In genomic region chr5:172645271-172645670, GRCh38 we compare ENCODE assay signal across 30 cellular contexts. TPM values are rescaled to one million over a fixed set of nuclear protein-coding genes. Genes with fewer than 3 reads are reported as not detected.
DNase-seq lines count a peak whose midpoint lies in the region; ATAC-seq and TF ChIP-seq lines count a peak whose summit lies in the region.
"Had no signal": no experiment of that assay in that cellular context is flagged by ENCODE, and none has a peak within 500 bp of the region (broad histone marks: within the 10 kb centered on the region; RNA-seq: fewer than 3 reads in every experiment).

No MANE protein-coding gene starts in this region.

- no peaks in the 10 kb centered on the region for H3K9me3 Mint-ChIP-seq in activated T-helper 2 cell treated with anti-CD3 and anti-CD28 coated beads, Interferon-gamma antibody, Interleukin-2, Interleukin-4, amounts not matched to agents 10 μg/mL and 5 μg/mL and 100 μg/mL, durations not matched to agents 14 hours and 24 hours and 36 hours
- H3K9me3 Mint-ChIP-seq: activated naive CD4-positive, alpha-beta T cell treated with anti-CD3 and anti-CD28 coated beads, Interleukin-2, amount 10 ng/mL, durations not matched to agents 7 days and 5 days; effector memory CD8-positive, alpha-beta T cell had no signal

- H3K4me3 ChIP-seq in BLaER1 (peak overlapping the region; percentile 85; the same call in 1 of the 2 replicates), RWPE2 (ENCODE audit: severe bottlenecking) (no peak overlapping the region), right atrium auricular region (peak overlapping the region in 1 of 2 donors; percentile 90), spleen (no peak overlapping the region), OCI-LY7 (ENCODE audit: low read depth, low read length, poor library complexity, severe bottlenecking) (no peak overlapping the region)
- H3K4me3 ChIP-seq: hepatocyte, Peyer's patch, SJSA1, thoracic aorta had no signal

- intact Hi-C loops in spleen (cut with DNase I; ENCODE audit: low total_unique reads) (no loop called here), OCI-LY7 (cut with micrococcal nuclease; ENCODE audit: unreplicated experiment) (no loop called here)
- intact Hi-C loops in activated T-helper 2 cell treated with anti-CD3 and anti-CD28 coated beads, Interferon-gamma antibody, Interleukin-2, Interleukin-4, amounts not matched to agents 10 μg/mL and 5 μg/mL and 100 μg/mL, durations not matched to agents 14 hours and 24 hours and 36 hours (cut with micrococcal nuclease) = no loop called here

- H3K9me3 ChIP-seq in BLaER1 (no peaks in the 10 kb centered on the region), RWPE2 (ENCODE audit: severe bottlenecking) (no peaks in the 10 kb centered on the region), right atrium auricular region (no peaks in the 10 kb centered on the region), spleen (no peaks in the 10 kb centered on the region), OCI-LY7 (ENCODE audit: low read length) (no peaks in the 10 kb centered on the region)
- H3K9me3 ChIP-seq: BE2C, neutrophil, Peyer's patch, thoracic aorta had no signal

- peaks cover 77% of the 10 kb centered on the region for H3K4me1 ChIP-seq in BLaER1
- peaks cover 47% of the 10 kb centered on the region for H3K4me1 ChIP-seq in RWPE2 (ENCODE audit: insufficient read depth, poor library complexity, severe bottlenecking)
- H3K4me1 ChIP-seq in right atrium auricular region = peaks cover 0 to 87% of the 10 kb centered on the region in 2 donors
- H3K4me1 ChIP-seq in spleen = peaks cover 10 to 35% (median 15%) of the 10 kb centered on the region in 6 donors
- H3K4me1 ChIP-seq in OCI-LY7 (ENCODE audit: insufficient read depth, low read length, poor library complexity, severe bottlenecking) = peaks cover 11% of the 10 kb centered on the region
- H3K4me1 ChIP-seq: BE2C had no signal

- H3K4me3 Mint-ChIP-seq in activated T-helper 2 cell treated with anti-CD3 and anti-CD28 coated beads, Interferon-gamma antibody, Interleukin-2, Interleukin-4, amounts not matched to agents 10 μg/mL and 5 μg/mL and 100 μg/mL, durations not matched to agents 14 hours and 24 hours and 36 hours (ENCODE audit: low read depth) = no peak overlapping the region
- H3K4me3 Mint-ChIP-seq: activated naive CD4-positive, alpha-beta T cell treated with anti-CD3 and anti-CD28 coated beads, Interleukin-2, amount 10 ng/mL, durations not matched to agents 7 days and 5 days; effector memory CD8-positive, alpha-beta T cell had no signal

- H3K79me2 ChIP-seq in OCI-LY7 (ENCODE audit: insufficient read depth, low read depth, low read length) = no peaks in the 10 kb centered on the region
- H3K79me2 ChIP-seq: hepatocyte had no signal

- ATAC-seq in RWPE2 (ENCODE audit: low read depth) (no peak), GM21515 (IDR thresholded peaks at IDR 0.05; ENCODE audit: unreplicated experiment) (no peak)
- ATAC-seq: effector memory CD8-positive, alpha-beta T cell; foreskin keratinocyte; left colon had no signal

- H3K36me3 ChIP-seq in BLaER1 (peaks cover 65% of the 10 kb centered on the region), RWPE2 (ENCODE audit: low read depth) (peaks cover 34% of the 10 kb centered on the region), right atrium auricular region (no peaks in the 10 kb centered on the region), spleen (no peaks in the 10 kb centered on the region), OCI-LY7 (ENCODE audit: insufficient read depth, low read length) (no peaks in the 10 kb centered on the region)
- H3K36me3 ChIP-seq: BE2C, neutrophil, Peyer's patch, thoracic aorta had no signal

- H3K27me3 Mint-ChIP-seq in activated T-helper 2 cell treated with anti-CD3 and anti-CD28 coated beads, Interferon-gamma antibody, Interleukin-2, Interleukin-4, amounts not matched to agents 10 μg/mL and 5 μg/mL and 100 μg/mL, durations not matched to agents 14 hours and 24 hours and 36 hours (ENCODE audit: low read depth) = peaks cover 37% of the 10 kb centered on the region

- H3K36me3 Mint-ChIP-seq in activated T-helper 2 cell treated with anti-CD3 and anti-CD28 coated beads, Interferon-gamma antibody, Interleukin-2, Interleukin-4, amounts not matched to agents 10 μg/mL and 5 μg/mL and 100 μg/mL, durations not matched to agents 14 hours and 24 hours and 36 hours (ENCODE audit: low read depth) = no peaks in the 10 kb centered on the region
- H3K36me3 Mint-ChIP-seq: activated naive CD4-positive, alpha-beta T cell treated with anti-CD3 and anti-CD28 coated beads, Interleukin-2, amount 10 ng/mL, durations not matched to agents 7 days and 5 days had no signal

- no peak overlapping the region for H2AFZ ChIP-seq in OCI-LY7 (ENCODE audit: low read length)
- H2AFZ ChIP-seq: hepatocyte had no signal

- TF ChIP-seq POLR2A in spleen (IDR thresholded peaks at IDR 0.05) = no peak

- CTCF ChIA-PET in OCI-LY7 (lab: Charles Lee; ENCODE audit: unreplicated experiment) = no interaction called here

- POLR2A ChIA-PET in OCI-LY7 (lab: Charles Lee) = no interaction called here

- WGBS in spleen, 5 donors = 83 to 93% (median 88%) methylated on average over 5 of the region's 5 CpGs

- BruUV-seq in OCI-LY7 (replicated peaks; lab: Mats Ljungman, UMichigan) = no TSS peak

- H4K20me1 ChIP-seq in BLaER1 (peaks cover 59% of the 10 kb centered on the region), OCI-LY7 (ENCODE audit: insufficient read depth, low read length) (no peaks in the 10 kb centered on the region)

- H3K27ac ChIP-seq in BLaER1 (peak overlapping the region; percentile 92), RWPE2 (ENCODE audit: poor library complexity, severe bottlenecking) (peak overlapping the region; percentile 97), right atrium auricular region (peak overlapping the region; percentile 93 to 94), spleen (no peak overlapping the region), OCI-LY7 (ENCODE audit: low read depth, low read length, poor library complexity, severe bottlenecking) (no peak overlapping the region)
- H3K27ac ChIP-seq: foreskin keratinocyte, hepatocyte, neutrophil, SJSA1, thoracic aorta had no signal

- H3K9me2 ChIP-seq in OCI-LY7 (ENCODE audit: insufficient read depth, low read length) = no peaks in the 10 kb centered on the region

- H3K27me3 ChIP-seq in BLaER1 = no peaks in the 10 kb centered on the region
- H3K27me3 ChIP-seq in RWPE2 (ENCODE audit: insufficient read depth, poor library complexity, severe bottlenecking) = no peaks in the 10 kb centered on the region
- H3K27me3 ChIP-seq in right atrium auricular region = no peaks in the 10 kb centered on the region
- H3K27me3 ChIP-seq in spleen (replicated peaks in 1 of 7) = peaks cover 0 to 49% (median 22%) of the 10 kb centered on the region in 7 donors
- H3K27me3 ChIP-seq: BE2C, hepatocyte, Peyer's patch, SJSA1 had no signal

- peak overlapping the region; percentile 89 for H3K9ac ChIP-seq in BLaER1

- peaks cover 5% of the 10 kb centered on the region for H3K4me1 Mint-ChIP-seq in activated T-helper 2 cell treated with anti-CD3 and anti-CD28 coated beads, Interferon-gamma antibody, Interleukin-2, Interleukin-4, amounts not matched to agents 10 μg/mL and 5 μg/mL and 100 μg/mL, durations not matched to agents 14 hours and 24 hours and 36 hours (ENCODE audit: low read depth)

- no peak overlapping the region for H3K27ac Mint-ChIP-seq in activated T-helper 2 cell treated with anti-CD3 and anti-CD28 coated beads, Interferon-gamma antibody, Interleukin-2, Interleukin-4, amounts not matched to agents 10 μg/mL and 5 μg/mL and 100 μg/mL, durations not matched to agents 14 hours and 24 hours and 36 hours
- H3K27ac Mint-ChIP-seq: activated naive CD4-positive, alpha-beta T cell treated with anti-CD3 and anti-CD28 coated beads, Interleukin-2, amount 10 ng/mL, durations not matched to agents 7 days and 5 days; effector memory CD8-positive, alpha-beta T cell had no signal

- DNase-seq in RWPE2 (ENCODE audit: low spot score) = no peak
- DNase-seq in right atrium auricular region (ENCODE audit: low spot score) = no peak
- DNase-seq in spleen = peak; percentile 37
- DNase-seq in activated effector memory CD4-positive, alpha-beta T cell treated with anti-CD3 and anti-CD28 coated beads, Interleukin-2, amount 50 U/mL, for 16 hours = no peak
- DNase-seq in activated T-helper 2 cell treated with anti-CD3 and anti-CD28 coated beads, Interferon-gamma antibody, Interleukin-2, Interleukin-4, amounts not matched to agents 10 μg/mL and 5 μg/mL and 100 μg/mL, durations not matched to agents 14 hours and 24 hours and 36 hours (ENCODE audit: low spot score) = no peak
- DNase-seq in OCI-LY7 (ENCODE audit: low spot score) = no peak
- DNase-seq: activated CD4-positive, alpha-beta T cell treated with anti-CD3 and anti-CD28 coated beads, Interleukin-2, amount 50 U/mL, for 4 hours; activated naive CD4-positive, alpha-beta T cell treated with anti-CD3 and anti-CD28 coated beads, Interleukin-2, amount 10 ng/mL, durations not matched to agents 7 days and 5 days; amniotic stem cell; BE2C; cortex of kidney; DMS79 treated with DMSO at 0.1 percent for 48 hours; effector memory CD8-positive, alpha-beta T cell; erythroblast; foreskin keratinocyte; HCEC 1CT; NCI-H1048; NCI-H187 treated with DMSO at 0.1 percent for 48 hours; NCI-H2227 treated with DMSO at 0.1 percent for 48 hours; NCI-H69; Peyer's patch; stimulated activated CD4-positive, alpha-beta T cell treated with anti-CD3 and anti-CD28 coated beads, Interleukin-4, amount 100 ng/mL, for 4 hours; stimulated activated naive CD4-positive, alpha-beta T cell treated with Interleukin-2 at 50 U/mL for 16 hours had no signal

- peak overlapping the region; percentile 96 for H3K4me2 ChIP-seq in BLaER1
- no peak overlapping the region for H3K4me2 ChIP-seq in OCI-LY7 (ENCODE audit: low read length)
- H3K4me2 ChIP-seq: hepatocyte had no signal

- TF ChIP-seq CTCF in RWPE2 (IDR thresholded peaks at IDR 0.05; ENCODE audit: poor library complexity, severe bottlenecking) (no peak), right atrium auricular region (IDR thresholded peaks at IDR 0.05) (no peak), spleen (IDR thresholded peaks at IDR 0.05 in 8 of 11, conservative IDR thresholded peaks at IDR 0.05 in 3 of 11) (no peak), OCI-LY7 (conservative IDR thresholded peaks at IDR 0.05; ENCODE audit: low read length) (no peak)

RNA-seq across cellular contexts. Expression of gene NEURL1B, which starts 4.2 kb away (rescaled TPM):
- total RNA-seq in right atrium auricular region (10 to 100 TPM; 17.9 to 22.4 TPM), spleen (1 to 10 TPM in 6 of 7 donors, under 1 TPM in 1; 0.85 to 2.5 (median 1.6) TPM), OCI-LY7 (2022) (0.30 and 0.32 TPM in 2 replicates)
- 1 to 10 TPM in 1 of 3 donors, under 1 TPM in 2; 0.26 to 1.0 (median 0.49) TPM for polyA plus RNA-seq in spleen
- 0.37 TPM in 2 replicates for total RNA-seq in activated T-helper 2 cell treated with anti-CD3 and anti-CD28 coated beads, Interferon-gamma antibody, Interleukin-2, Interleukin-4, amounts not matched to agents 10 μg/mL and 5 μg/mL and 100 μg/mL, durations not matched to agents 14 hours and 24 hours and 36 hours
- 0.23 and 0.57 TPM in 2 replicates for total RNA-seq in OCI-LY7 (2014; rRNA removed; shearing (Covaris generic))

Comparison
In these comparisons a context has a peak if more than half of its experiments do, and no peak if none do; other contexts are left out.
1. H3K27ac ChIP-seq: peak in BLaER1 (single experiment), RWPE2 (single experiment) and right atrium auricular region (2 of 2); none in spleen (0 of 8) and OCI-LY7 (single experiment).
2. RNA of gene NEURL1B, which starts 4.2 kb away (total RNA-seq): 17.9 to 22.4 TPM in right atrium auricular region; 0.85 to 2.5 TPM in spleen, 0.23 to 0.57 TPM in OCI-LY7 and 0.37 TPM in activated T-helper 2 cell treated with anti-CD3 and anti-CD28 coated beads, Interferon-gamma antibody, Interleukin-2, Interleukin-4, amounts not matched to agents 10 μg/mL and 5 μg/mL and 100 μg/mL, durations not matched to agents 14 hours and 24 hours and 36 hours; every median in the first group is over 4 times any median in the second.